ENCODE assay signal across 2 cellular contexts in the genomic region with DNA sequence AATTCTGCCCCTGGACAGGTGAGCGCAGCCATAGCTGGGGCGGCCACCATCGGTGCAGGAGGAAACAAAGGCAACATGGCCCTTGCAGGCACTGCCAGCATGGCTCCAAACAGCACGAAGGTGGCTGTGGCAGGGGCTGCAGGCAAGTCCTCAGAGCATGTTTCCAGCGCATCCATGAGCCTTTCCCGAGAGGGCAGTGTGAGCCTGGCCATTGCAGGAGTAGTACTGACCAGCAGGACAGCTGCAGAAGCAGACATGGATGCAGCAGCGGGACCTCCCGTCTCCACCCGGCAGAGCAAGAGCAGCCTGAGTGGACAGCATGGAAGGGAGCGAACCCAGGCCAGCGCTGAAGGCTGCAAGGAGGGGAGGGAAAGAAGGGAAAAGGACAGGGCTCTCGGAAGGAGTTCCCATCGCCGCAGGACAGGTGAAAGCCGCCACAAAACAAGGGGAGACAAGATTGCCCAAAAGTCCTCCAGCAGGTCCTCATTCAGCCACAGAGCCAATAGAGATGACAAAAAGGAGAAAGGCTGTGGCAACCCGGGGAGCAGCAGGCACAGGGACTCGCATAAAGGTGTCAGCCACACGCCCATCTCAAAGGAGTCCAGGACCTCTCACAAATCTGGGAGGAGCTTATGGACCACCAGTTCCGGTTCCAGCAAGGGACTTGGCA.
TF ChIP-seq lines count a peak whose summit lies in the region.

No MANE protein-coding gene starts in this region.

TF ChIP-seq in A549, 52 proteins besides CTCF, POLR2A, EP300 and RAD21:
- TF ChIP-seq CEBPB (IDR thresholded peaks at IDR 0.05) (no peak), MAX (IDR thresholded peaks at IDR 0.05) (no peak), GATA3 (IDR thresholded peaks at IDR 0.05; ENCODE audit: borderline replicate concordance) (no peak), ZSCAN20 (CRISPR knock-in tag; IDR thresholded peaks at IDR 0.05) (no peak), KDM1A (IDR thresholded peaks at IDR 0.05; ENCODE audit: low read depth) (no peak), CHD4 (IDR thresholded peaks at IDR 0.05; ENCODE audit: borderline replicate concordance) (no peak), RFX5 (IDR thresholded peaks at IDR 0.05) (no peak), BCL3 (IDR thresholded peaks at IDR 0.05) (no peak), CBX8 (IDR thresholded peaks at IDR 0.05) (no peak), JUN (IDR thresholded peaks at IDR 0.05) (no peak), SMC3 (IDR thresholded peaks at IDR 0.05) (no peak), BHLHE40 (IDR thresholded peaks at IDR 0.05; ENCODE audit: low read depth, low read length) (no peak), HOXA7 (CRISPR knock-in tag; IDR thresholded peaks at IDR 0.05) (no peak), CBX2 (IDR thresholded peaks at IDR 0.05; ENCODE audit: borderline replicate concordance, low read depth) (no peak), ATOH8 (CRISPR knock-in tag; IDR thresholded peaks at IDR 0.05; ENCODE audit: low read depth) (no peak)
- TF ChIP-seq, protein P1, sequence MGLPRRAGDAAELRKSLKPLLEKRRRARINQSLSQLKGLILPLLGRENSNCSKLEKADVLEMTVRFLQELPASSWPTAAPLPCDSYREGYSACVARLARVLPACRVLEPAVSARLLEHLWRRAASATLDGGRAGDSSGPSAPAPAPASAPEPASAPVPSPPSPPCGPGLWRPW (IDR thresholded peaks at IDR 0.05) = no peak
- TF ChIP-seq, protein P2, sequence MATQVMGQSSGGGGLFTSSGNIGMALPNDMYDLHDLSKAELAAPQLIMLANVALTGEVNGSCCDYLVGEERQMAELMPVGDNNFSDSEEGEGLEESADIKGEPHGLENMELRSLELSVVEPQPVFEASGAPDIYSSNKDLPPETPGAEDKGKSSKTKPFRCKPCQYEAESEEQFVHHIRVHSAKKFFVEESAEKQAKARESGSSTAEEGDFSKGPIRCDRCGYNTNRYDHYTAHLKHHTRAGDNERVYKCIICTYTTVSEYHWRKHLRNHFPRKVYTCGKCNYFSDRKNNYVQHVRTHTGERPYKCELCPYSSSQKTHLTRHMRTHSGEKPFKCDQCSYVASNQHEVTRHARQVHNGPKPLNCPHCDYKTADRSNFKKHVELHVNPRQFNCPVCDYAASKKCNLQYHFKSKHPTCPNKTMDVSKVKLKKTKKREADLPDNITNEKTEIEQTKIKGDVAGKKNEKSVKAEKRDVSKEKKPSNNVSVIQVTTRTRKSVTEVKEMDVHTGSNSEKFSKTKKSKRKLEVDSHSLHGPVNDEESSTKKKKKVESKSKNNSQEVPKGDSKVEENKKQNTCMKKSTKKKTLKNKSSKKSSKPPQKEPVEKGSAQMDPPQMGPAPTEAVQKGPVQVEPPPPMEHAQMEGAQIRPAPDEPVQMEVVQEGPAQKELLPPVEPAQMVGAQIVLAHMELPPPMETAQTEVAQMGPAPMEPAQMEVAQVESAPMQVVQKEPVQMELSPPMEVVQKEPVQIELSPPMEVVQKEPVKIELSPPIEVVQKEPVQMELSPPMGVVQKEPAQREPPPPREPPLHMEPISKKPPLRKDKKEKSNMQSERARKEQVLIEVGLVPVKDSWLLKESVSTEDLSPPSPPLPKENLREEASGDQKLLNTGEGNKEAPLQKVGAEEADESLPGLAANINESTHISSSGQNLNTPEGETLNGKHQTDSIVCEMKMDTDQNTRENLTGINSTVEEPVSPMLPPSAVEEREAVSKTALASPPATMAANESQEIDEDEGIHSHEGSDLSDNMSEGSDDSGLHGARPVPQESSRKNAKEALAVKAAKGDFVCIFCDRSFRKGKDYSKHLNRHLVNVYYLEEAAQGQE (IDR thresholded peaks at IDR 0.05) = no peak

TF ChIP-seq in IMR-90, 13 proteins besides CTCF, POLR2A, EP300 and RAD21:
- TF ChIP-seq CHD1 (IDR thresholded peaks at IDR 0.05; ENCODE audit: low read depth, low read length) = no peak
- no peak for TF ChIP-seq RCOR1 (IDR thresholded peaks at IDR 0.05; ENCODE audit: insufficient replicate concordance, low read length)
- no peak for TF ChIP-seq ELK1 (IDR thresholded peaks at IDR 0.05; ENCODE audit: borderline replicate concordance, low read depth, low read length)
- no peak for TF ChIP-seq MAFK (IDR thresholded peaks at IDR 0.05; ENCODE audit: low read depth, low read length)
- no peak for TF ChIP-seq BHLHE40 (IDR thresholded peaks at IDR 0.05; ENCODE audit: low read depth, low read length)
- no peak for TF ChIP-seq MXI1 (IDR thresholded peaks at IDR 0.05; ENCODE audit: borderline replicate concordance, low read depth, low read length)
- no peak for TF ChIP-seq USF2 (IDR thresholded peaks at IDR 0.05; ENCODE audit: low read depth, low read length)
